1 cellular context compared by ENCODE assay signal in genomic region chrX:20144491-20144890, GRCh38.
A peak's percentile ranks its signal among the peaks of the same experiment; 100 is the strongest.
TF ChIP-seq lines count a peak whose summit lies in the region.

No MANE protein-coding gene starts in this region.

TF ChIP-seq in endothelial cell of umbilical vein, 7 proteins besides CTCF, POLR2A, EP300 and RAD21 (continued from another document):
- TF ChIP-seq JUN (IDR thresholded peaks at IDR 0.05; ENCODE audit: borderline replicate concordance, insufficient read depth, insufficient read length, low read depth) (peak; percentile 58), GATA2 (IDR thresholded peaks at IDR 0.05; ENCODE audit: insufficient read depth, insufficient read length, low read depth, low read length) (peak; percentile 61), MAX (IDR thresholded peaks at IDR 0.05; ENCODE audit: insufficient read depth, insufficient read length) (no peak)
